In the genomic region with DNA sequence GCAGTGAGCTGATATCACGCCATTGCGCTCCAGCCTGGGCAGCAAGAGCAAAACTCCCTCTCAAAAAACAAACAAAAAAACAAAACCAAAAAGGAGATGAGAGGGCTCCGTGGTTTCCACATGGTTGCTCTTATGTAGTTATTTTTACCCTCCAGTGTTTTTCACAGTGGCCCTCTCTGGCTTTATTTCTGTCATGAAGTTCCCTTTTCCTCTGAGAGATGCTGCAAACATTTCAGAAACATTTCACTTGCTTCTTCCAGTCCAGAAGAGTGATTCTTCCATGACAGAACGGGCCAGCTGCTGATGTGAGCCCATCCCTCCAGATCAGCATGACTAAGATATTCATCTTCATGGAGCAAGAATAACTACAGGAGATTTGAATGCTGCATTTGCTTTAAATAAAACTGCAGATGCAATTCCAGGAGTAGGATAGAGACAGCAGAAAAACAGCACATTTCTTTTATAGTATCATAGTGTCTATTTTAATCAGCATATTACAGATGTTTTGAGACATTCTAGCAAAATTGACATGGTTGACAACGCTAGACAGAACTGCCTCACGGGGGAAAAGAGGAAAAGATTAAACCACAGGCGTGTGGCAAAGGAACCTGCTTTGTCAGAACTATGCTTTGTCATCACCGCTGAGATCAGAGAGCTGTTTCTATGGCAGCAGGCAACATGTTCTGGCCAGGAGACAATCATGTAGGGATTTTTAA, we compare ENCODE assay signal across 9 cellular contexts. TPM values are rescaled to one million over a fixed set of nuclear protein-coding genes. Genes with fewer than 3 reads are reported as not detected.
DNase-seq lines count a peak whose midpoint lies in the region; ATAC-seq and TF ChIP-seq lines count a peak whose summit lies in the region.
"Had no signal": no experiment of that assay in that cellular context is flagged by ENCODE, and none has a peak within 500 bp of the region (broad histone marks: within the 10 kb centered on the region; RNA-seq: fewer than 3 reads in every experiment).

No MANE protein-coding gene starts in this region.

- no peak overlapping the region for H3K4me3 ChIP-seq in Peyer's patch

- no peaks in the 10 kb centered on the region for H3K27me3 ChIP-seq in Peyer's patch

- no peaks in the 10 kb centered on the region for H3K9me3 ChIP-seq in Peyer's patch

- H3K9me3 Mint-ChIP-seq in endothelial cell (ENCODE audit: unreplicated experiment): no peaks in the 10 kb centered on the region

- peak; percentile 71 for ATAC-seq in HG03521 (IDR thresholded peaks at IDR 0.05; ENCODE audit: unreplicated experiment)

- peak; percentile 60 for DNase-seq in DMS 273 (lab: John Stamatoyannopoulos, UW; ENCODE audit: unreplicated experiment)
- no peak for DNase-seq in DMS 273 treated with DMSO at 0.1 percent for 48 hours (lab: John Stamatoyannopoulos, UW)
- DNase-seq in GM20000 (ENCODE audit: low spot score): peak; percentile 53
- peak in 2 of 3 donors; percentile 40 to 48 for DNase-seq in Peyer's patch
- no peak for DNase-seq in endothelial cell (ENCODE audit: low spot score)
- DNase-seq in stimulated activated CD4-positive, alpha-beta T cell treated with anti-CD3 and anti-CD28 coated beads, Interleukin-1b, Interleukin-23, amount 100 ng/mL, for 48 hours: peak; percentile 32
- DNase-seq in OCI-M2 (lab: John Stamatoyannopoulos, UW; ENCODE audit: unreplicated experiment): no peak

- H3K4me3 Mint-ChIP-seq in endothelial cell (ENCODE audit: unreplicated experiment): no peak overlapping the region

- H3K36me3 Mint-ChIP-seq in endothelial cell (ENCODE audit: low read depth, unreplicated experiment): no peaks in the 10 kb centered on the region

- H3K36me3 ChIP-seq in Peyer's patch: no peaks in the 10 kb centered on the region

- H3K27me3 Mint-ChIP-seq in endothelial cell (ENCODE audit: unreplicated experiment): no peaks in the 10 kb centered on the region

- H3K4me1 Mint-ChIP-seq in endothelial cell (ENCODE audit: unreplicated experiment): peaks cover 29% of the 10 kb centered on the region

- peaks cover 0 to 6% (median 0%) of the 10 kb centered on the region in 4 donors for H3K4me1 ChIP-seq in Peyer's patch

- TF ChIP-seq POLR2A in Peyer's patch (IDR thresholded peaks at IDR 0.05): no peak

- TF ChIP-seq CTCF in GM20000 (IDR thresholded peaks at IDR 0.05; ENCODE audit: extremely low read depth, missing control alignments) (no peak), Peyer's patch (IDR thresholded peaks at IDR 0.05) (no peak), endothelial cell (IDR thresholded peaks at IDR 0.05; ENCODE audit: unreplicated experiment) (no peak)

- peak overlapping the region in 1 of 4 donors; percentile 49 for H3K27ac ChIP-seq in Peyer's patch
- H3K27ac ChIP-seq: 22Rv1 had no signal

- peak overlapping the region; percentile 69 for H3K27ac Mint-ChIP-seq in endothelial cell (ENCODE audit: unreplicated experiment)

RNA-seq across cellular contexts. Expression of gene NRCAM, which starts 40.3 kb away (rescaled TPM):
- total RNA-seq in Peyer's patch (1 to 10 TPM in 3 of 4 donors, under 1 TPM in 1; 0.85 to 4.1 (median 2.6) TPM), endothelial cell (ENCODE audit: unreplicated experiment) (2.2 TPM)

Comparison
In these comparisons a context has a peak if more than half of its experiments do, and no peak if none do; other contexts are left out.
1. DNase-seq: peak in DMS 273 (single experiment), GM20000 (single experiment), Peyer's patch (2 of 3) and stimulated activated CD4-positive, alpha-beta T cell treated with anti-CD3 and anti-CD28 coated beads, Interleukin-1b, Interleukin-23, amount 100 ng/mL, for 48 hours (single experiment); none in DMS 273 treated with DMSO at 0.1 percent for 48 hours (single experiment), endothelial cell (single experiment) and OCI-M2 (single experiment).